8 cellular contexts compared by ENCODE assay signal in the genomic region with DNA sequence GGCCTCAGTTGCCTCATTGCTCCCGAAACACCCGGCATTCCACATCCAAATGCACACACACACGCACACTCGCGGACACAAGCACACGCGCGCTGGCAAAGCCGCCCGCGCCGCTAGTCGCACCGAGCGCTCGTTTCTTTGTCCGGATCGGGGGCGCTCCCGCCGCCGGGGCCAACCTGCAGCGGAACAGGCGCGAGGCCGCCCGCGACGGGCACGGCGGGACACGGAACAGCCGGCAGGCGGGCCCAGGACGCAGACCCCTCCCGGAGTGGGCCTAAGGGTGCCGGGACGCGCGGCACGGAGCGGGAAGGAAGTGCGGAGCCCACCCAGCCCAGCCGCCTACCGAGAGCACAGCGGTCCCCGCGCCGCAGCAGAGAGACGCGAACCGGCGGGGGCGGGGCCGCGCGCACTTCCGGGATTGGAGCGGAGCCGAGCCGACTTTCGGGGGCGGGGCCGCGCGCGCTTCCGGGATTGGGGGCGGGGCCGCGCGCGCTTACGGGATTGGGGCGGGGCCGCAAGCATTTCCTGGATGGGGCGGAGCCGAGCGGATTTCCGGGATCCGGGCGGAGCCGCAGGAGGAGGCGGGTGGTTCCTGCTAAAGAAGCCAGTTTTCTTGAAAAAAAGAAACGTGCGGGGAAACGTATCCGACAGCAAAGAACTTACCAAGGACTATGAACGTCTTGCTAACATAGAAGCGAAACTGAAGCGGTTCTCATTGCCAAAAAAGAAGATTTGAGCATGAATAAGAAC. TPM values are rescaled to one million over a fixed set of nuclear protein-coding genes. Genes with fewer than 3 reads are reported as not detected.
DNase-seq lines count a peak whose midpoint lies in the region; ATAC-seq, FAIRE-seq and TF ChIP-seq lines count a peak whose summit lies in the region.

TSS of gene CYBC1 (minus strand) at position 396 of the 750 bp plus-strand sequence. CDS start 1,498 bp downstream, outside the sequence.

- peak within 1 kb of the TSS; percentile 92 for H3K4me3 ChIP-seq in coronary artery

- POLR2A ChIA-PET in activated CD4-positive, alpha-beta T cell treated with anti-CD3 and anti-CD28 coated beads, Interleukin-2, amount 10 ng/mL, durations not matched to agents 7 days and 5 days (lab: Charles Lee), result interaction anchor here (1.5 kb wide), 1 partner anchor 69 kb away, joined by 3 read pairs; the partner anchor contains the start of gene FOXK2

- peak within 1 kb of the TSS; percentile 92 for H3K4me3 Mint-ChIP-seq in activated CD4-positive, alpha-beta T cell treated with anti-CD3 and anti-CD28 coated beads, Interleukin-2, amount 10 ng/mL, durations not matched to agents 7 days and 5 days

- peaks cover 8% of the 10 kb centered on the region for H3K9me3 Mint-ChIP-seq in activated CD4-positive, alpha-beta T cell treated with anti-CD3 and anti-CD28 coated beads, Interleukin-2, amount 10 ng/mL, durations not matched to agents 7 days and 5 days

- no peak for TF ChIP-seq CTCF in coronary artery (IDR thresholded peaks at IDR 0.05)

- CTCF ChIA-PET in activated CD4-positive, alpha-beta T cell treated with anti-CD3 and anti-CD28 coated beads, Interleukin-2, amount 10 ng/mL, durations not matched to agents 7 days and 5 days (lab: Charles Lee), result interaction anchor here (0.7 kb wide), 1 partner anchor 11 kb away, joined by 3 read pairs; no protein-coding TSS in a partner anchor

- ATAC-seq in HG03460 (IDR thresholded peaks at IDR 0.05; ENCODE audit: unreplicated experiment), result peak; percentile 45

- peak within 1 kb of the TSS; percentile 89 to 94 for H3K27ac ChIP-seq in coronary artery

- peak; percentile 89 to 95 for DNase-seq in AML-193 (lab: John Stamatoyannopoulos, UW)
- peak; percentile 75 for DNase-seq in GM19239 (ENCODE audit: insufficient read length, low spot score)
- peak; percentile 93 for DNase-seq in NCI-H748 (lab: John Stamatoyannopoulos, UW; ENCODE audit: unreplicated experiment)
- peak; percentile 94 for DNase-seq in activated CD4-positive, alpha-beta T cell treated with anti-CD3 and anti-CD28 coated beads, Interleukin-2, amount 10 ng/mL, durations not matched to agents 7 days and 5 days
- DNase-seq in coronary artery (ENCODE audit: low spot score), result peak; percentile 91
- peak; percentile 97 for DNase-seq in left kidney (ENCODE audit: low read depth, low spot score)
- peak; percentile 96 for DNase-seq in stimulated activated CD4-positive, alpha-beta T cell treated with anti-CD3 and anti-CD28 coated beads, Interleukin-1b, Interleukin-23, amount 100 ng/mL, for 4 hours (ENCODE audit: low read depth in 2 of 2)

- FAIRE-seq in GM19239 (lab: Jason Lieb, UNC), result peak; percentile 78

- H3K4me1 Mint-ChIP-seq in activated CD4-positive, alpha-beta T cell treated with anti-CD3 and anti-CD28 coated beads, Interleukin-2, amount 10 ng/mL, durations not matched to agents 7 days and 5 days, result peaks cover 35% of the 10 kb centered on the region

- peak within 1 kb of the TSS; percentile 94 for H3K27ac Mint-ChIP-seq in activated CD4-positive, alpha-beta T cell treated with anti-CD3 and anti-CD28 coated beads, Interleukin-2, amount 10 ng/mL, durations not matched to agents 7 days and 5 days

- H3K36me3 Mint-ChIP-seq in activated CD4-positive, alpha-beta T cell treated with anti-CD3 and anti-CD28 coated beads, Interleukin-2, amount 10 ng/mL, durations not matched to agents 7 days and 5 days (ENCODE audit: low read depth), result peaks cover 46% of the 10 kb centered on the region

- H3K27me3 Mint-ChIP-seq in activated CD4-positive, alpha-beta T cell treated with anti-CD3 and anti-CD28 coated beads, Interleukin-2, amount 10 ng/mL, durations not matched to agents 7 days and 5 days, result no peaks in the 10 kb centered on the region

RNA-seq across cellular contexts. Expression of gene CYBC1, which starts in this region (rescaled TPM):
- 100 to 1,000 TPM; 300 to 324 TPM for total RNA-seq in activated CD4-positive, alpha-beta T cell treated with anti-CD3 and anti-CD28 coated beads, Interleukin-2, amount 10 ng/mL, durations not matched to agents 7 days and 5 days

Comparison
In these comparisons a context has a peak if more than half of its experiments do, and no peak if none do; other contexts are left out.
1. Peak in every context shown above with its lines: DNase-seq, ATAC-seq, H3K4me3 ChIP-seq and H3K27ac ChIP-seq.